In the genomic region with DNA sequence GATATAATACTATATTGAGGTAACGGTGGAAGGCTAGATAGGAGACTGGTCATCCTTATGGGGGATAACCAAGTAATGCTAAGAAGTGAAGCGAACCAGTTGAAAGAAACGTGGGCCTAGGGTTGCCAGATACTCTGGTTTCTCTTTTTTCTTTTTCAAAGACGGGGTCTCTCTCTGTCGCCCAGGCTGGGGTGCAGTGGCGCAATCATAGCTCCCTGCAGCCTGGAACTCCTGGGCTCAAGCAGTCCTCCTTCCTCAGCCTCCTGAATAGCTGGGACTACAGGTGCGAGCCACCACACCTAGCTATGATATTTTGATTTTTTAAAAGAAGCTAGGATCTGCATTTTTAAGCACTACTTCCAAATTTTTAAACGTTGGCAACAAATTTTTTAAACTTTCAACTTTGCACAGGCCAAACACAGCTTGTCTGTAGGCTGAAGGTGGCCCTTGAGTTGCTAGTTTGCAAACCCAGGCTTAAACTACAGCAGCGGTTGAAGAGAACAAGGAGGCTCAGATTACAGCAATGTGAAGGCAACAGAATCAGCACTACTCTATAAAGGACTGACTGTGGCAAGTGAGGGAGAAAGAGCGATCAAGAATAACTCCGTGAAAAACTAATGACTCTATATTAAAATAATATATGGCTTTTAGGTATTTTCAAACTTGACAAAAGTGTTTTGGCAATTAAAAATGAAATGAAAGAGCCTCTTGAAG, we compare ENCODE assay signal across 9 cellular contexts. TPM values are rescaled to one million over a fixed set of nuclear protein-coding genes. Genes with fewer than 3 reads are reported as not detected.
DNase-seq lines count a peak whose midpoint lies in the region; ATAC-seq and TF ChIP-seq lines count a peak whose summit lies in the region.
"Had no signal": no experiment of that assay in that cellular context is flagged by ENCODE, and none has a peak within 500 bp of the region (broad histone marks: within the 10 kb centered on the region; RNA-seq: fewer than 3 reads in every experiment).

No MANE protein-coding gene starts in this region.

- TF ChIP-seq CTCF in HEK293 (tag by site-specific recombination; IDR thresholded peaks at IDR 0.05) (no peak), gastroesophageal sphincter (IDR thresholded peaks at IDR 0.05) (no peak), spleen (IDR thresholded peaks at IDR 0.05 in 8 of 11, conservative IDR thresholded peaks at IDR 0.05 in 3 of 11) (no peak)

- H3K4me1 ChIP-seq in HEK293 (ENCODE audit: control insufficient read depth, insufficient read depth, low read length) (no peaks in the 10 kb centered on the region), gastroesophageal sphincter (peaks cover 2 to 28% (median 11%) of the 10 kb centered on the region in 3 donors), spleen (peaks cover 17 to 49% (median 42%) of the 10 kb centered on the region in 6 donors)

- H3K36me3 ChIP-seq in HEK293 (ENCODE audit: control insufficient read depth in 2 of 2, insufficient read depth in 1 of 2, low read length in 2 of 2), result no peaks in the 10 kb centered on the region
- H3K36me3 ChIP-seq in gastroesophageal sphincter, result no peaks in the 10 kb centered on the region
- no peaks in the 10 kb centered on the region for H3K36me3 ChIP-seq in spleen
- H3K36me3 ChIP-seq: adrenal gland had no signal

- H3K9me3 ChIP-seq in HEK293 (ENCODE audit: control insufficient read depth, insufficient read depth, low read depth, low read length) (no peaks in the 10 kb centered on the region), gastroesophageal sphincter (no peaks in the 10 kb centered on the region), spleen (no peaks in the 10 kb centered on the region)
- H3K9me3 ChIP-seq: adrenal gland had no signal

- H3K27me3 ChIP-seq in gastroesophageal sphincter (no peaks in the 10 kb centered on the region), spleen (replicated peaks in 1 of 7) (no peaks in the 10 kb centered on the region)
- H3K27me3 ChIP-seq: adrenal gland had no signal

- DNase-seq in T-cell (no peak), spleen (no peak), HCEC 1CT (no peak)
- DNase-seq: adrenal gland, NCI-H1694 treated with DMSO at 0.1 percent for 48 hours had no signal

- peak overlapping the region; percentile 90 to 98 (median 96) for H3K4me3 Mint-ChIP-seq in T-cell

- H3K9me3 Mint-ChIP-seq in T-cell, result no peaks in the 10 kb centered on the region

- TF ChIP-seq POLR2A in gastroesophageal sphincter (IDR thresholded peaks at IDR 0.05), result no peak
- TF ChIP-seq POLR2A in spleen (IDR thresholded peaks at IDR 0.05), result no peak

- no peak for TF ChIP-seq EP300 in gastroesophageal sphincter (IDR thresholded peaks at IDR 0.05)

- POLR2A ChIA-PET in HEK293 (lab: Yijun Ruan, JAX) (interaction anchor here (1.0 kb wide), 1 partner anchor 9 kb away, joined by 3 read pairs; no protein-coding TSS in a partner anchor), T-cell (lab: Charles Lee) (no interaction called here)

- H3K4me3 ChIP-seq in HEK293 (ENCODE audit: low read depth, low read length), result peak overlapping the region; percentile 64
- peak overlapping the region in 1 of 2 donors; percentile 93 for H3K4me3 ChIP-seq in gastroesophageal sphincter
- peak overlapping the region in 6 of 8 donors; percentile 88 to 97 (median 91) for H3K4me3 ChIP-seq in spleen

- CTCF ChIA-PET in HEK293 (lab: Yijun Ruan, JAX) (interaction anchor here (0.6 kb wide), 2 partner anchors 15 to 164 kb away, joined by 3 read pairs; no protein-coding TSS in a partner anchor), T-cell (lab: Charles Lee) (no interaction called here)

- WGBS in gastroesophageal sphincter (ENCODE audit: low coverage in 1 of 2), 2 donors, result 69 to 74% methylated on average over 9 to 11 of the region's 11 CpGs
- WGBS in spleen, 5 donors, result 68 to 77% (median 70%) methylated on average over 11 of the region's 11 CpGs

- no peaks in the 10 kb centered on the region for H3K36me3 Mint-ChIP-seq in T-cell

- intact Hi-C loops in spleen (cut with DNase I; ENCODE audit: low total_unique reads), result no loop called here

- ATAC-seq in T-cell (replicated peaks in 1 of 4) (no peak), gastroesophageal sphincter (no peak), HG02571 (IDR thresholded peaks at IDR 0.05; ENCODE audit: unreplicated experiment) (no peak), HG03196 (IDR thresholded peaks at IDR 0.05; ENCODE audit: unreplicated experiment) (no peak)

- H3K27ac ChIP-seq in HEK293 (ENCODE audit: extremely low read depth, low read depth, low read length) (no peak overlapping the region), gastroesophageal sphincter (peak overlapping the region in 3 of 4 donors; percentile 83 to 94 (median 93)), spleen (peak overlapping the region in 5 of 8 donors; percentile 88 to 96 (median 94))

- no peaks in the 10 kb centered on the region for H3K27me3 Mint-ChIP-seq in T-cell

- H3K4me1 Mint-ChIP-seq in T-cell, result peaks cover 30 to 35% (median 34%) of the 10 kb centered on the region in 3 donors

- peak overlapping the region; percentile 95 to 97 for H3K27ac Mint-ChIP-seq in T-cell

TF ChIP-seq in HEK293, 187 proteins besides CTCF, POLR2A, EP300 and RAD21:
- TF ChIP-seq, protein P1, sequence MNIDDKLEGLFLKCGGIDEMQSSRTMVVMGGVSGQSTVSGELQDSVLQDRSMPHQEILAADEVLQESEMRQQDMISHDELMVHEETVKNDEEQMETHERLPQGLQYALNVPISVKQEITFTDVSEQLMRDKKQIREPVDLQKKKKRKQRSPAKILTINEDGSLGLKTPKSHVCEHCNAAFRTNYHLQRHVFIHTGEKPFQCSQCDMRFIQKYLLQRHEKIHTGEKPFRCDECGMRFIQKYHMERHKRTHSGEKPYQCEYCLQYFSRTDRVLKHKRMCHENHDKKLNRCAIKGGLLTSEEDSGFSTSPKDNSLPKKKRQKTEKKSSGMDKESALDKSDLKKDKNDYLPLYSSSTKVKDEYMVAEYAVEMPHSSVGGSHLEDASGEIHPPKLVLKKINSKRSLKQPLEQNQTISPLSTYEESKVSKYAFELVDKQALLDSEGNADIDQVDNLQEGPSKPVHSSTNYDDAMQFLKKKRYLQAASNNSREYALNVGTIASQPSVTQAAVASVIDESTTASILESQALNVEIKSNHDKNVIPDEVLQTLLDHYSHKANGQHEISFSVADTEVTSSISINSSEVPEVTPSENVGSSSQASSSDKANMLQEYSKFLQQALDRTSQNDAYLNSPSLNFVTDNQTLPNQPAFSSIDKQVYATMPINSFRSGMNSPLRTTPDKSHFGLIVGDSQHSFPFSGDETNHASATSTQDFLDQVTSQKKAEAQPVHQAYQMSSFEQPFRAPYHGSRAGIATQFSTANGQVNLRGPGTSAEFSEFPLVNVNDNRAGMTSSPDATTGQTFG (tag by site-specific recombination; IDR thresholded peaks at IDR 0.05; ENCODE audit: borderline replicate concordance), result no peak
- TF ChIP-seq PRDM1 (tag by site-specific recombination; IDR thresholded peaks at IDR 0.05) (no peak), ZSCAN16 (tag by site-specific recombination; IDR thresholded peaks at IDR 0.05) (peak; percentile 78)

RNA-seq across cellular contexts. Expression of gene RUBCN, which starts 1.2 kb away (rescaled TPM):
- total RNA-seq in T-cell, result 10 to 100 TPM; 40.3 to 73.5 (median 64.7) TPM
- 10 to 100 TPM; 47.8 to 99.6 (median 60.1) TPM for total RNA-seq in gastroesophageal sphincter
- 100 to 1,000 TPM in 1 of 7 donors, 10 to 100 TPM in 6; 54.7 to 129 (median 69.6) TPM for total RNA-seq in spleen
- polyA plus RNA-seq in spleen, result 10 to 100 TPM in 2 of 3 donors, 1 to 10 TPM in 1; 7.5 to 19.5 (median 13.0) TPM

RNA-seq across cellular contexts. Expression of gene FYTTD1, which starts 11.8 kb away (rescaled TPM):
- total RNA-seq in T-cell (10 to 100 TPM; 52.4 to 58.4 (median 55.6) TPM), gastroesophageal sphincter (10 to 100 TPM; 69.1 to 88.1 (median 87.0) TPM), spleen (10 to 100 TPM; 28.5 to 52.6 (median 42.7) TPM)
- 10 to 100 TPM; 10.9 to 15.7 (median 12.0) TPM for polyA plus RNA-seq in spleen

RNA-seq across cellular contexts. Expression of gene LRCH3, which starts 53.1 kb away (rescaled TPM):
- 10 to 100 TPM; 51.4 to 75.1 (median 62.2) TPM for total RNA-seq in T-cell
- total RNA-seq in gastroesophageal sphincter, result 100 to 1,000 TPM in 1 of 4 donors, 10 to 100 TPM in 3; 39.0 to 158 (median 69.6) TPM
- 10 to 100 TPM; 56.1 to 86.2 (median 68.8) TPM for total RNA-seq in spleen
- 10 to 100 TPM in 1 of 3 donors, 1 to 10 TPM in 2; 7.7 to 13.1 (median 8.6) TPM for polyA plus RNA-seq in spleen
